ENCODE assay signal across 22 cellular contexts in genomic region chr21:31848339-31848985, GRCh38. TPM values are rescaled to one million over a fixed set of nuclear protein-coding genes. Genes with fewer than 3 reads are reported as not detected.
DNase-seq lines count a peak whose midpoint lies in the region; ATAC-seq, FAIRE-seq and TF ChIP-seq lines count a peak whose summit lies in the region.
"Had no signal": no experiment of that assay in that cellular context is flagged by ENCODE, and none has a peak within 500 bp of the region (broad histone marks: within the 10 kb centered on the region; RNA-seq: fewer than 3 reads in every experiment).

No MANE protein-coding gene starts in this region.

- no peak for DNase-seq in Right ventricle myocardium inferior (ENCODE audit: missing footprints)
- DNase-seq in left cardiac atrium, result no peak
- DNase-seq in esophagus muscularis mucosa (ENCODE audit: extremely low spot score), result peak; percentile 74
- DNase-seq in neural progenitor cell (ENCODE audit: low spot score), result no peak
- no peak for DNase-seq in smooth muscle cell (lab: John Stamatoyannopoulos, UW; ENCODE audit: unreplicated experiment)
- no peak for DNase-seq in kidney
- DNase-seq in NOMO-1 treated with DMSO at 0.1 percent for 48 hours (lab: John Stamatoyannopoulos, UW; ENCODE audit: unreplicated experiment), result no peak
- DNase-seq: CD8-positive, alpha-beta T cell; COR-L47; DMS153; DND-41; GDM1; HFFc6; IMR-90 had no signal

- no peaks in the 10 kb centered on the region for H3K4me1 Mint-ChIP-seq in neural progenitor cell
- H3K4me1 Mint-ChIP-seq: CD14-positive monocyte had no signal

- H3K27me3 ChIP-seq in esophagus muscularis mucosa (peaks cover 0 to 8% (median 0%) of the 10 kb centered on the region in 4 donors), neural progenitor cell (no peaks in the 10 kb centered on the region), smooth muscle cell (ENCODE audit: low read depth) (no peaks in the 10 kb centered on the region)

- TF ChIP-seq POLR2A in esophagus muscularis mucosa (IDR thresholded peaks at IDR 0.05; ENCODE audit: low read depth), result no peak

- H3K9ac ChIP-seq in neural progenitor cell (no peak overlapping the region), smooth muscle cell (ENCODE audit: low read depth) (no peak overlapping the region), kidney (ENCODE audit: low read length in 2 of 2) (no peak overlapping the region)

- TF ChIP-seq EP300 in esophagus muscularis mucosa (IDR thresholded peaks at IDR 0.05), result no peak

- H3K4me1 ChIP-seq in esophagus muscularis mucosa, result peaks cover 0 to 14% (median 8%) of the 10 kb centered on the region in 4 donors
- no peaks in the 10 kb centered on the region for H3K4me1 ChIP-seq in neural progenitor cell
- no peaks in the 10 kb centered on the region for H3K4me1 ChIP-seq in smooth muscle cell (ENCODE audit: low read depth)
- no peaks in the 10 kb centered on the region for H3K4me1 ChIP-seq in kidney (ENCODE audit: control insufficient read depth in 1 of 2, insufficient read depth in 1 of 2, low read depth in 1 of 2, low read length in 2 of 2)
- H3K4me1 ChIP-seq: HAP-1 had no signal

- FAIRE-seq in kidney (lab: Jason Lieb, UNC), result no peak
- FAIRE-seq: D721Med, GM12892, H1 had no signal

- H3K27ac ChIP-seq in esophagus muscularis mucosa (replicated peaks in 1 of 4), result no peak overlapping the region
- H3K27ac ChIP-seq in neural progenitor cell, result no peak overlapping the region
- peak overlapping the region; percentile 47 for H3K27ac ChIP-seq in smooth muscle cell (ENCODE audit: low read depth)
- H3K27ac ChIP-seq in kidney (ENCODE audit: low read depth in 2 of 2, low read length in 2 of 2), result no peak overlapping the region
- H3K27ac ChIP-seq: 22Rv1 had no signal

- H3K4me3 ChIP-seq in esophagus muscularis mucosa (no peak overlapping the region), neural progenitor cell (no peak overlapping the region), smooth muscle cell (no peak overlapping the region), kidney (ENCODE audit: low read length in 2 of 2) (no peak overlapping the region)
- H3K4me3 ChIP-seq: HAP-1 had no signal

- H4K20me1 ChIP-seq in neural progenitor cell (ENCODE audit: low read depth), result no peaks in the 10 kb centered on the region
- no peaks in the 10 kb centered on the region for H4K20me1 ChIP-seq in smooth muscle cell (ENCODE audit: low read depth)

- H3K4me3 Mint-ChIP-seq in neural progenitor cell, result no peak overlapping the region
- H3K4me3 Mint-ChIP-seq: CD8-positive, alpha-beta T cell; HFFc6 had no signal

- TF ChIP-seq CTCF in esophagus muscularis mucosa (IDR thresholded peaks at IDR 0.05) (no peak), neural progenitor cell (IDR thresholded peaks at IDR 0.05) (no peak), smooth muscle cell (IDR thresholded peaks at IDR 0.05; ENCODE audit: borderline replicate concordance, insufficient read depth, poor library complexity, severe bottlenecking) (no peak), kidney (IDR thresholded peaks at IDR 0.05; ENCODE audit: borderline replicate concordance, extremely low read depth, insufficient read depth) (no peak)

- H3F3A ChIP-seq in neural progenitor cell (ENCODE audit: low read depth) (no peaks in the 10 kb centered on the region), smooth muscle cell (ENCODE audit: low read depth) (peaks cover 16% of the 10 kb centered on the region)

- no peaks in the 10 kb centered on the region for H3K36me3 ChIP-seq in esophagus muscularis mucosa
- H3K36me3 ChIP-seq in neural progenitor cell, result no peaks in the 10 kb centered on the region
- H3K36me3 ChIP-seq in smooth muscle cell (ENCODE audit: low read depth), result no peaks in the 10 kb centered on the region
- no peaks in the 10 kb centered on the region for H3K36me3 ChIP-seq in kidney (ENCODE audit: control insufficient read depth in 1 of 2, insufficient read depth in 2 of 2, low read length in 2 of 2)
- H3K36me3 ChIP-seq: HAP-1 had no signal

- no peak overlapping the region for H2AFZ ChIP-seq in neural progenitor cell (replicated peaks)
- no peak overlapping the region for H2AFZ ChIP-seq in smooth muscle cell (ENCODE audit: low read depth)

- H3K9me3 Mint-ChIP-seq in neural progenitor cell, result peaks cover 5% of the 10 kb centered on the region
- H3K9me3 Mint-ChIP-seq: CD8-positive, alpha-beta T cell had no signal

- H3K36me3 Mint-ChIP-seq in neural progenitor cell, result no peaks in the 10 kb centered on the region
- H3K36me3 Mint-ChIP-seq: CD14-positive monocyte; CD8-positive, alpha-beta T cell had no signal

- H3K27ac Mint-ChIP-seq in neural progenitor cell, result peak overlapping the region; percentile 21
- H3K27ac Mint-ChIP-seq: CD14-positive monocyte; CD8-positive, alpha-beta T cell; HFFc6 had no signal

- no peak overlapping the region for H3K4me2 ChIP-seq in neural progenitor cell
- H3K4me2 ChIP-seq in smooth muscle cell, result peak overlapping the region; percentile 16

- ATAC-seq in Right ventricle myocardium inferior (peak; percentile 41), left cardiac atrium (no peak), GM18502 (IDR thresholded peaks at IDR 0.05; ENCODE audit: poor library complexity, unreplicated experiment) (no peak)
- ATAC-seq: CD8-positive, alpha-beta T cell had no signal

- H3K27me3 Mint-ChIP-seq in neural progenitor cell (ENCODE audit: insufficient read depth, low read depth), result peaks cover 5% of the 10 kb centered on the region

- no peaks in the 10 kb centered on the region for H3K9me3 ChIP-seq in esophagus muscularis mucosa
- no peaks in the 10 kb centered on the region for H3K9me3 ChIP-seq in neural progenitor cell (ENCODE audit: low read depth)
- no peaks in the 10 kb centered on the region for H3K9me3 ChIP-seq in smooth muscle cell (replicated peaks; ENCODE audit: low read depth)
- no peaks in the 10 kb centered on the region for H3K9me3 ChIP-seq in kidney (ENCODE audit: control insufficient read depth in 1 of 2, low read length in 2 of 2)
- H3K9me3 ChIP-seq: HAP-1 had no signal

- H3K79me2 ChIP-seq in neural progenitor cell (ENCODE audit: low read depth) (no peaks in the 10 kb centered on the region), smooth muscle cell (ENCODE audit: low read depth) (no peaks in the 10 kb centered on the region)

- intact Hi-C loops in Right ventricle myocardium inferior (cut with DNase I), result no loop called here
- intact Hi-C loops in left cardiac atrium (cut with DNase I), result no loop called here
- intact Hi-C loops in esophagus muscularis mucosa (cut with DNase I), result no loop called here
- intact Hi-C loops in kidney (cut with DNase I), result no loop called here

- 73% methylated on average over 4 of the region's 4 CpGs for WGBS in esophagus muscularis mucosa
- 49% methylated on average over 4 of the region's 4 CpGs for WGBS in smooth muscle cell (ENCODE audit: low lambda C conversion rate)

RNA-seq across cellular contexts. Expression of gene HUNK, which starts 24.4 kb away (rescaled TPM):
- total RNA-seq in Right ventricle myocardium inferior (0.08 TPM), left cardiac atrium (1 to 10 TPM in 1 of 2 donors, under 1 TPM in 1; 0.38 to 1.7 TPM), esophagus muscularis mucosa (1 to 10 TPM in 2 of 4 donors, under 1 TPM in 2; 0.42 to 3.2 (median 1.0) TPM), neural progenitor cell (ENCODE audit: low replicate concordance) (4.7 and 5.7 TPM in 2 replicates), smooth muscle cell (5.5 and 8.6 TPM in 2 replicates), kidney (17.2 TPM)
- polyA plus RNA-seq in smooth muscle cell (7.0 and 11.6 TPM in 2 replicates), kidney (ENCODE audit: insufficient read depth, low read depth, low replicate concordance) (2.7 TPM)
- total RNA-seq: CD8-positive, alpha-beta T cell; HFFc6; HT-29 had no signal
- polyA plus RNA-seq: CD14-positive monocyte had no signal
